8 cellular contexts compared by ENCODE assay signal in the genomic region with DNA sequence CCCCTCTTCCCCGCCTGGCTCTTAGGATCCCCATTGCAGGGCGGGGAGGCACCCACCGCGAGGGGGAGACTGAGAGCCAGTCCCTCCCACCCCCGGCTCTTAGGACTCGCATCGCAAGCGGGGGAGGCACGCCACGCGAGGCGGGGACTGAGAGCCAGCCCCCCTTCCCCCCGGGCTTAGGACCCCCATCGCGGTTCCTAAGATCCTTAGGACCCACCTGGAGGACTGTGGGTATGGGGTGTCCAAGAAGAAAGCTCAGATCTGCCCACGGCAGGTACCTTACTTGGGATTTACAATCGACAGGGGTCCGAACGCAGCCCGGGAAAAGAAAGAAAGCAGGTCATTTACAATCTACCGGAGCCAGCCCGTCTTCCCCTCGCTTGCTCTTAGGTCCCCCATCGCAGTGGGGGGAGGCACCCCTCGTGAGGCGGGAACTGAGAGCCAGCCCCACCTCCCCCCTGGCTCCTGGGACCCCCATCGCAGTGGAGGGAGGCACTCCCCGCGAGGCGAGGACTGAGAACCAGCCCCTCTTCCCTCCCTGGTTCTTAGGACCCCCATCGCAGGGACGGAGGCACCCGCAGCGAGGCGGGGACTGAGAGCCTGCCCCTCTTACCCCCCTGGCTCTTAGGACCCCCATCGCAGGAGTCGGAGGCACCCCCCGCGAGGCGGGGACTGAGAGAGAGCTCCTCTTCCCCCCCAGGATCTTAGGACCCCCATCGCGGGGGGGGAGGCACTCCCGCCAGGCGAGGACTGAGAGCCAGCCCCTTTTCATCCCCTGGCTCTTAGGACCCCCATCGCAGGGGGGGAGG. TPM values are rescaled to one million over a fixed set of nuclear protein-coding genes. Genes with fewer than 3 reads are reported as not detected.
DNase-seq lines count a peak whose midpoint lies in the region; ATAC-seq and FAIRE-seq lines count a peak whose summit lies in the region.

No MANE protein-coding gene starts in this region.

- POLR2A ChIA-PET in activated naive CD8-positive, alpha-beta T cell treated with anti-CD3 and anti-CD28 coated beads, Interleukin-2, amount 10 ng/mL, durations not matched to agents 7 days and 5 days (lab: Charles Lee) = no interaction called here

- DNase-seq in SJSA1 (ENCODE audit: low read depth in 1 of 2, low spot score in 2 of 2) (peak in 1 of 2 experiments; percentile 39), iPS DF 6.9 (ENCODE audit: low read depth, low spot score) (no peak), small intestine (peak; percentile 60)
- DNase-seq in activated naive CD8-positive, alpha-beta T cell treated with anti-CD3 and anti-CD28 coated beads, Interleukin-2, amount 10 ng/mL, durations not matched to agents 7 days and 5 days = peak; percentile 79
- no peak for DNase-seq in NK-92 treated with Interleukin-12 subunit alpha and Interleukin-12 subunit beta, amount 100 ng/mL, for 24 hours (lab: John Stamatoyannopoulos, UW)

- no peaks in the 10 kb centered on the region for H3K9me3 Mint-ChIP-seq in activated naive CD8-positive, alpha-beta T cell treated with anti-CD3 and anti-CD28 coated beads, Interleukin-2, amount 10 ng/mL, durations not matched to agents 7 days and 5 days

- H3K36me3 ChIP-seq in ACC112 (ENCODE audit: insufficient read depth, low read length) = no peaks in the 10 kb centered on the region
- no peaks in the 10 kb centered on the region for H3K36me3 ChIP-seq in SJSA1
- H3K36me3 ChIP-seq in iPS DF 6.9 (ENCODE audit: control insufficient read depth, insufficient read depth, low read length) = no peaks in the 10 kb centered on the region
- H3K36me3 ChIP-seq in small intestine (ENCODE audit: control insufficient read depth in 2 of 2, insufficient read depth in 2 of 2, low read length in 2 of 2) = no peaks in the 10 kb centered on the region

- H3K4me3 ChIP-seq in ACC112 (ENCODE audit: low read depth, low read length) (peak overlapping the region; percentile 75), SJSA1 (peak overlapping the region; percentile 31), iPS DF 6.9 (ENCODE audit: low read length) (peak overlapping the region; percentile 50), small intestine (ENCODE audit: low read depth in 1 of 2, low read length in 2 of 2) (peak overlapping the region in 1 of 2 donors; percentile 54)

- H3K9me3 ChIP-seq in SJSA1 (replicated peaks) = no peaks in the 10 kb centered on the region
- no peaks in the 10 kb centered on the region for H3K9me3 ChIP-seq in iPS DF 6.9 (ENCODE audit: control insufficient read depth, insufficient read depth, low read length)
- no peaks in the 10 kb centered on the region for H3K9me3 ChIP-seq in small intestine (ENCODE audit: control insufficient read depth, low read depth)

- peaks cover 25% of the 10 kb centered on the region for H3K27me3 Mint-ChIP-seq in activated naive CD8-positive, alpha-beta T cell treated with anti-CD3 and anti-CD28 coated beads, Interleukin-2, amount 10 ng/mL, durations not matched to agents 7 days and 5 days

- peak overlapping the region; percentile 66 for H2AFZ ChIP-seq in ACC112 (ENCODE audit: low read length, unreplicated experiment)

- H3K4me1 Mint-ChIP-seq in activated naive CD8-positive, alpha-beta T cell treated with anti-CD3 and anti-CD28 coated beads, Interleukin-2, amount 10 ng/mL, durations not matched to agents 7 days and 5 days = peaks cover 3% of the 10 kb centered on the region

- WGBS in iPS DF 6.9 (ENCODE audit: insufficient coverage, insufficient read length) = no CpG with 5 or more reads among the region's 45 CpGs
- 1 to 5% (median 2%) methylated on average over 22 to 45 of the region's 45 CpGs for WGBS in small intestine, 3 donors

- H3K27ac ChIP-seq in ACC112 (ENCODE audit: low read depth, low read length) = no peak overlapping the region
- H3K27ac ChIP-seq in SJSA1 = no peak overlapping the region
- no peak overlapping the region for H3K27ac ChIP-seq in iPS DF 6.9 (ENCODE audit: low read length)
- H3K27ac ChIP-seq in small intestine (ENCODE audit: low read depth in 1 of 2, low read length in 1 of 2) = no peak overlapping the region

- H3K4me3 Mint-ChIP-seq in activated naive CD8-positive, alpha-beta T cell treated with anti-CD3 and anti-CD28 coated beads, Interleukin-2, amount 10 ng/mL, durations not matched to agents 7 days and 5 days = peak overlapping the region; percentile 75

- H3K27me3 ChIP-seq in ACC112 (ENCODE audit: insufficient read depth, low read length) = peaks cover 34% of the 10 kb centered on the region
- no peaks in the 10 kb centered on the region; the same call in 1 of the 2 replicates for H3K27me3 ChIP-seq in SJSA1 (replicated peaks)
- H3K27me3 ChIP-seq in iPS DF 6.9 (ENCODE audit: control insufficient read depth, insufficient read depth, low read length) = peaks cover 12% of the 10 kb centered on the region; the same call in 1 of the 2 replicates
- peaks cover 0 to 8% of the 10 kb centered on the region in 2 donors for H3K27me3 ChIP-seq in small intestine (ENCODE audit: control insufficient read depth in 2 of 2, insufficient read depth in 2 of 2, low read length in 2 of 2)

- FAIRE-seq in small intestine (lab: Jason Lieb, UNC) = no peak

- peak; percentile 89 for ATAC-seq in GM18498 (IDR thresholded peaks at IDR 0.05; ENCODE audit: unreplicated experiment)
- peak; percentile 55 for ATAC-seq in HG03469 (IDR thresholded peaks at IDR 0.05; ENCODE audit: unreplicated experiment)
- peak; percentile 87 for ATAC-seq in activated naive CD8-positive, alpha-beta T cell treated with anti-CD3 and anti-CD28 coated beads, Interleukin-2, amount 10 ng/mL, durations not matched to agents 7 days and 5 days (ENCODE audit: low read depth)

- no peaks in the 10 kb centered on the region for H3K36me3 Mint-ChIP-seq in activated naive CD8-positive, alpha-beta T cell treated with anti-CD3 and anti-CD28 coated beads, Interleukin-2, amount 10 ng/mL, durations not matched to agents 7 days and 5 days

- no peaks in the 10 kb centered on the region for H3K79me2 ChIP-seq in ACC112 (ENCODE audit: control insufficient read depth, insufficient read depth, low read length, unreplicated experiment)

- H3K4me1 ChIP-seq in ACC112 (ENCODE audit: control insufficient read depth, insufficient read depth, low read length, unreplicated experiment) (peaks cover 5% of the 10 kb centered on the region), SJSA1 (replicated peaks) (peaks cover 7% of the 10 kb centered on the region; the same call in 1 of the 2 replicates), iPS DF 6.9 (ENCODE audit: control insufficient read depth, insufficient read depth, low read length) (0 out of 2 replicates have a peak, but pooled peaks cover 1% of the 10 kb centered on the region), small intestine (ENCODE audit: control insufficient read depth in 2 of 2, insufficient read depth in 1 of 2, low read depth in 1 of 2, low read length in 1 of 2) (peaks cover 0 to 8% of the 10 kb centered on the region in 2 donors)

- no peak overlapping the region for H3K27ac Mint-ChIP-seq in activated naive CD8-positive, alpha-beta T cell treated with anti-CD3 and anti-CD28 coated beads, Interleukin-2, amount 10 ng/mL, durations not matched to agents 7 days and 5 days

RNA-seq across cellular contexts. Expression of a gene that starts 43.7 kb away (rescaled TPM):
- 16.9 and 34.0 TPM in 2 replicates for total RNA-seq in SJSA1 (2014; rRNA removed; shearing (Covaris generic))
- total RNA-seq in activated naive CD8-positive, alpha-beta T cell treated with anti-CD3 and anti-CD28 coated beads, Interleukin-2, amount 10 ng/mL, durations not matched to agents 7 days and 5 days = 100 to 1,000 TPM; 196 TPM
- polyA plus RNA-seq in small intestine = 10 to 100 TPM in 2 of 3 donors, 1 to 10 TPM in 1; 7.3 to 19.0 (median 15.9) TPM

Comparison
In these comparisons a context has a peak if more than half of its experiments do, and no peak if none do; other contexts are left out.
1. DNase-seq: peak in activated naive CD8-positive, alpha-beta T cell treated with anti-CD3 and anti-CD28 coated beads, Interleukin-2, amount 10 ng/mL, durations not matched to agents 7 days and 5 days (single experiment) and small intestine (single experiment); none in iPS DF 6.9 (single experiment) and NK-92 treated with Interleukin-12 subunit alpha and Interleukin-12 subunit beta, amount 100 ng/mL, for 24 hours (single experiment).
2. Peak in every context shown above with its lines, with median percentiles within 50 percentile points of each other: ATAC-seq.